ENCODE assay signal across 9 cellular contexts in genomic region chr2:39492095-39492590, GRCh38. TPM values are rescaled to one million over a fixed set of nuclear protein-coding genes. Genes with fewer than 3 reads are reported as not detected.
DNase-seq lines count a peak whose midpoint lies in the region; ATAC-seq, FAIRE-seq and TF ChIP-seq lines count a peak whose summit lies in the region.
"Had no signal": no experiment of that assay in that cellular context is flagged by ENCODE, and none has a peak within 500 bp of the region (broad histone marks: within the 10 kb centered on the region; RNA-seq: fewer than 3 reads in every experiment).

No MANE protein-coding gene starts in this region.

- H3K27me3 Mint-ChIP-seq in dendritic cell treated with granulocyte-macrophage colony-stimulating factor and Interleukin-4, amounts not matched to agents 40 ng/mL and 50 ng/mL, for 4 days, result peaks cover 49% of the 10 kb centered on the region
- H3K27me3 Mint-ChIP-seq in progenitor cell of endocrine pancreas, result no peaks in the 10 kb centered on the region

- peaks cover 48% of the 10 kb centered on the region for H4K20me1 ChIP-seq in OCI-LY3 (ENCODE audit: insufficient read depth, low read length)

- TF ChIP-seq CTCF in AG09309 (IDR thresholded peaks at IDR 0.05; ENCODE audit: control insufficient read depth, insufficient read depth, low read depth, low read length, missing control alignments), result no peak
- TF ChIP-seq CTCF in OCI-LY3 (IDR thresholded peaks at IDR 0.05; ENCODE audit: low read depth, low read length), result no peak
- no peak for TF ChIP-seq CTCF in pancreas (IDR thresholded peaks at IDR 0.05)
- no peak for TF ChIP-seq CTCF in progenitor cell of endocrine pancreas (IDR thresholded peaks at IDR 0.05; ENCODE audit: unreplicated experiment)

- H3K79me2 ChIP-seq in OCI-LY3 (ENCODE audit: low read length), result no peaks in the 10 kb centered on the region

- H3K4me2 ChIP-seq in OCI-LY3 (ENCODE audit: low read length), result peak overlapping the region; percentile 64

- H3K4me1 ChIP-seq in OCI-LY3 (ENCODE audit: low read length) (peaks cover 23% of the 10 kb centered on the region), pancreas (peaks cover 10 to 18% (median 16%) of the 10 kb centered on the region in 3 donors)

- peak overlapping the region; percentile 73 for H3K27ac Mint-ChIP-seq in dendritic cell treated with granulocyte-macrophage colony-stimulating factor and Interleukin-4, amounts not matched to agents 40 ng/mL and 50 ng/mL, for 4 days
- H3K27ac Mint-ChIP-seq in progenitor cell of endocrine pancreas, result no peak overlapping the region

- no peak overlapping the region for H3K9ac ChIP-seq in OCI-LY3 (ENCODE audit: low read length)

- no peaks in the 10 kb centered on the region for H3K9me3 Mint-ChIP-seq in dendritic cell treated with granulocyte-macrophage colony-stimulating factor and Interleukin-4, amounts not matched to agents 40 ng/mL and 50 ng/mL, for 4 days
- no peaks in the 10 kb centered on the region for H3K9me3 Mint-ChIP-seq in progenitor cell of endocrine pancreas (ENCODE audit: low read depth)

- no peak for FAIRE-seq in pancreas (lab: Jason Lieb, UNC)

- WGBS in pancreas, 2 donors, result 5 to 8% methylated on average over 3 of the region's 3 CpGs

- H3K27me3 ChIP-seq in OCI-LY3 (ENCODE audit: low read depth, low read length) (peaks cover 87% of the 10 kb centered on the region), pancreas (no peaks in the 10 kb centered on the region)

- peaks cover 42% of the 10 kb centered on the region for H3K4me1 Mint-ChIP-seq in dendritic cell treated with granulocyte-macrophage colony-stimulating factor and Interleukin-4, amounts not matched to agents 40 ng/mL and 50 ng/mL, for 4 days (ENCODE audit: low read depth)
- H3K4me1 Mint-ChIP-seq in progenitor cell of endocrine pancreas (ENCODE audit: low read depth), result peaks cover 2% of the 10 kb centered on the region

- H3K4me3 ChIP-seq in AG09309 (ENCODE audit: control insufficient read depth, low read depth, low read length) (no peak overlapping the region), OCI-LY3 (ENCODE audit: low read length) (peak overlapping the region; percentile 38), pancreas (no peak overlapping the region)

- intact Hi-C loops in dendritic cell treated with granulocyte-macrophage colony-stimulating factor and Interleukin-4, amounts not matched to agents 40 ng/mL and 50 ng/mL, for 4 days (cut with micrococcal nuclease), result loop anchor here (2.0 to 5.0 kb wide), 2 partner anchors 21 to 55 kb away; partner anchors contain the start of gene MAP4K3
- intact Hi-C loops in pancreas (cut with DNase I), result no loop called here

- peak overlapping the region; percentile 54 for H3K4me3 Mint-ChIP-seq in dendritic cell treated with granulocyte-macrophage colony-stimulating factor and Interleukin-4, amounts not matched to agents 40 ng/mL and 50 ng/mL, for 4 days
- no peak overlapping the region for H3K4me3 Mint-ChIP-seq in progenitor cell of endocrine pancreas (ENCODE audit: low read depth)

- peak; percentile 91 for DNase-seq in AG09309 (ENCODE audit: low read depth)
- no peak for DNase-seq in pancreas
- DNase-seq in progenitor cell of endocrine pancreas (ENCODE audit: low spot score, unreplicated experiment), result no peak
- DNase-seq in dermis blood vessel endothelial cell, result no peak
- DNase-seq: naive thymus-derived CD8-positive, alpha-beta T cell had no signal

- ATAC-seq in GM18858 (IDR thresholded peaks at IDR 0.05; ENCODE audit: unreplicated experiment), result peak; percentile 97
- peak; percentile 98 for ATAC-seq in HG02970 (IDR thresholded peaks at IDR 0.05; ENCODE audit: low FRiP score, unreplicated experiment)
- peak; percentile 82 to 95 (median 88) for ATAC-seq in pancreas

- no peaks in the 10 kb centered on the region for H3K36me3 Mint-ChIP-seq in dendritic cell treated with granulocyte-macrophage colony-stimulating factor and Interleukin-4, amounts not matched to agents 40 ng/mL and 50 ng/mL, for 4 days (ENCODE audit: low read depth)
- H3K36me3 Mint-ChIP-seq in progenitor cell of endocrine pancreas (ENCODE audit: insufficient read depth), result no peaks in the 10 kb centered on the region
- H3K36me3 Mint-ChIP-seq: naive thymus-derived CD8-positive, alpha-beta T cell had no signal

- peak overlapping the region; percentile 11; the same call in 1 of the 2 replicates for H3K27ac ChIP-seq in OCI-LY3 (ENCODE audit: low read length)
- peak overlapping the region in 2 of 4 donors; percentile 40 to 53 for H3K27ac ChIP-seq in pancreas

- H2AFZ ChIP-seq in OCI-LY3 (ENCODE audit: low read depth, low read length), result no peak overlapping the region

- H3K9me3 ChIP-seq in OCI-LY3 (ENCODE audit: insufficient read depth, low read length) (no peaks in the 10 kb centered on the region), pancreas (no peaks in the 10 kb centered on the region)

- H3K36me3 ChIP-seq in OCI-LY3 (replicated peaks; ENCODE audit: low read depth, low read length) (no peaks in the 10 kb centered on the region), pancreas (no peaks in the 10 kb centered on the region)

RNA-seq across cellular contexts. Expression of gene MAP4K3, which starts 55.1 kb away (rescaled TPM):
- total RNA-seq in pancreas (10 to 100 TPM; 12.5 to 23.1 (median 18.5) TPM), progenitor cell of endocrine pancreas (60.0 and 63.6 TPM in 2 replicates), dermis blood vessel endothelial cell (17.4 and 24.0 TPM in 2 replicates)
- polyA plus RNA-seq in pancreas, result 10 to 100 TPM in 1 of 2 donors, 1 to 10 TPM in 1; 8.2 to 13.3 TPM
